Comparison of ENCODE assay signal across 28 cellular contexts in the genomic region with DNA sequence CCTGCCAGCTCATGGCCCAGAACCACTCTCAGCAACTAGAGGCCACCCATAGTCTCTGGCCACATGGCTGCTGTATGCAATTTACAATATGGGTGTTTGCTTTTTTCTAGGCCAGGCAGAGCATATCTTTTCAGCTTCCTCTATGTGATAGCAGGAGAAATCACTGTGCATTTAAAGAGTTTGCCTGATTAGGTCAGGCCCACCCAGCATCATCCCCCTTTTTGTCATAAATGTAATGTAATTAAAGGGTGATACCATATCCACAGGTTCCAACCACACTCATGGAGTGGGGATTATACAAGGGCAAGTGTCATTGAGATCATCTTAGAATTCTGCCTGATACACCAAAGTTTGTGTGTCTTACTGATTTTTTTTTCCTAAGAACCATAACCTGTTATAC.
"Had no signal": no experiment of that assay in that cellular context is flagged by ENCODE, and none has a peak within 500 bp of the region (broad histone marks: within the 10 kb centered on the region; RNA-seq: fewer than 3 reads in every experiment).

No MANE protein-coding gene starts in this region.

- DNase-seq: stimulated activated CD4-positive, alpha-beta T cell treated with anti-CD3 and anti-CD28 coated beads, Interleukin-2, amount 100 ng/mL, for 48 hours; stimulated activated CD4-positive, alpha-beta T cell treated with anti-CD3 and anti-CD28 coated beads, Interleukin-4, amount 100 ng/mL, for 1 hour; stimulated activated CD4-positive, alpha-beta T cell treated with anti-CD3 and anti-CD28 coated beads, Interleukin-4, amount 100 ng/mL, for 24 hours; stimulated activated CD8-positive, alpha-beta memory T cell treated with anti-CD3 and anti-CD28 coated beads, Interleukin-4, amount 100 ng/mL, for 48 hours; stimulated activated naive B cell treated with anti-CD40 and anti-IgM and Interleukin-4, amounts not matched to agents 10 μg/mL and 1 μg/mL and 100 μg/mL, for 72 hours; stimulated activated naive CD4-positive, alpha-beta T cell; stimulated activated naive CD4-positive, alpha-beta T cell treated with Interleukin-2 at 50 U/mL for 16 hours; stimulated activated naive CD8-positive, alpha-beta T cell treated with anti-CD3 and anti-CD28 coated beads, Interleukin-15, amount 100 ng/mL, for 72 hours; stimulated activated naive CD8-positive, alpha-beta T cell treated with anti-CD3 and anti-CD28 coated beads, Interleukin-15, Interleukin-2, amounts not matched to agents 100 U/mL and 50 U/mL, for 24 hours; stomach; substantia nigra; testis; thyroid gland; tibial artery; transverse colon; trophoblast cell; upper lobe of left lung; upper lobe of right lung; uterus had no signal

- H3K9me3 ChIP-seq: stomach, suprapubic skin, testis, thoracic aorta, thyroid gland, tibial artery, tibial nerve, transverse colon, upper lobe of left lung, upper lobe of right lung, uterus, vagina had no signal

- H3K27me3 ChIP-seq: stomach, suprapubic skin, testis, thyroid gland, tibial artery, tibial nerve, transverse colon, upper lobe of left lung, upper lobe of right lung, uterus, vagina had no signal

- H3K36me3 ChIP-seq: stomach, suprapubic skin, thoracic aorta, thyroid gland, tibial artery, tibial nerve, transverse colon, upper lobe of left lung, upper lobe of right lung, uterus, vagina had no signal

- H3K4me3 ChIP-seq: stomach, suprapubic skin, testis, thoracic aorta, thyroid gland, tibial artery, tibial nerve, transverse colon, upper lobe of left lung, upper lobe of right lung, uterus, vagina had no signal

- H3K4me3 Mint-ChIP-seq: stimulated activated effector memory CD8-positive, alpha-beta T cell treated with anti-CD3 and anti-CD28 coated beads, Interleukin-12 subunit alpha, Interleukin-12 subunit beta, amount 100 ng/mL, for 72 hours; stimulated activated memory B cell treated with anti-CD40 and anti-IgM and Interleukin-4, amounts not matched to agents 10 μg/mL and 1 μg/mL and 100 μg/mL, for 72 hours; stimulated activated naive B cell treated with anti-CD40 and anti-IgM and Interleukin-4, amounts not matched to agents 10 μg/mL and 1 μg/mL and 100 μg/mL, for 72 hours; stimulated activated naive CD8-positive, alpha-beta T cell treated with anti-CD3 and anti-CD28 coated beads, Interleukin-15, amount 100 ng/mL, for 72 hours; stimulated activated naive CD8-positive, alpha-beta T cell treated with anti-CD3 and anti-CD28 coated beads, Interleukin-15, Interleukin-2, amounts not matched to agents 100 ng/mL and 50 ng/mL, for 24 hours; type B pancreatic cell had no signal

- H3K9me3 Mint-ChIP-seq: stimulated activated effector memory CD8-positive, alpha-beta T cell treated with anti-CD3 and anti-CD28 coated beads, Interleukin-12 subunit alpha, Interleukin-12 subunit beta, amount 100 ng/mL, for 72 hours; stimulated activated memory B cell treated with anti-CD40 and anti-IgM and Interleukin-4, amounts not matched to agents 10 μg/mL and 1 μg/mL and 100 μg/mL, for 72 hours; stimulated activated naive CD8-positive, alpha-beta T cell treated with anti-CD3 and anti-CD28 coated beads, Interleukin-15, amount 100 ng/mL, for 72 hours; stimulated activated naive CD8-positive, alpha-beta T cell treated with anti-CD3 and anti-CD28 coated beads, Interleukin-15, Interleukin-2, amounts not matched to agents 100 ng/mL and 50 ng/mL, for 24 hours; type B pancreatic cell had no signal

- H3K27ac ChIP-seq: stomach, suprapubic skin, testis, thoracic aorta, thyroid gland, tibial artery, tibial nerve, transverse colon, upper lobe of left lung, upper lobe of right lung, uterus, vagina had no signal

- H3K4me1 ChIP-seq: stomach, suprapubic skin, testis, thyroid gland, tibial artery, tibial nerve, transverse colon, upper lobe of left lung, upper lobe of right lung, uterus, vagina had no signal

- H3K27me3 Mint-ChIP-seq: stimulated activated memory B cell treated with anti-CD40 and anti-IgM and Interleukin-4, amounts not matched to agents 10 μg/mL and 1 μg/mL and 100 μg/mL, for 72 hours; stimulated activated naive CD8-positive, alpha-beta T cell treated with anti-CD3 and anti-CD28 coated beads, Interleukin-15, amount 100 ng/mL, for 72 hours; type B pancreatic cell had no signal

- H3K27ac Mint-ChIP-seq: stimulated activated effector memory CD8-positive, alpha-beta T cell treated with anti-CD3 and anti-CD28 coated beads, Interleukin-12 subunit alpha, Interleukin-12 subunit beta, amount 100 ng/mL, for 72 hours; stimulated activated memory B cell treated with anti-CD40 and anti-IgM and Interleukin-4, amounts not matched to agents 10 μg/mL and 1 μg/mL and 100 μg/mL, for 72 hours; stimulated activated naive B cell treated with anti-CD40 and anti-IgM and Interleukin-4, amounts not matched to agents 10 μg/mL and 1 μg/mL and 100 μg/mL, for 72 hours; stimulated activated naive CD8-positive, alpha-beta T cell treated with anti-CD3 and anti-CD28 coated beads, Interleukin-15, amount 100 ng/mL, for 72 hours; stimulated activated naive CD8-positive, alpha-beta T cell treated with anti-CD3 and anti-CD28 coated beads, Interleukin-15, Interleukin-2, amounts not matched to agents 100 ng/mL and 50 ng/mL, for 24 hours; type B pancreatic cell had no signal

- H3K4me1 Mint-ChIP-seq: stimulated activated effector memory CD8-positive, alpha-beta T cell treated with anti-CD3 and anti-CD28 coated beads, Interleukin-12 subunit alpha, Interleukin-12 subunit beta, amount 100 ng/mL, for 72 hours; stimulated activated memory B cell treated with anti-CD40 and anti-IgM and Interleukin-4, amounts not matched to agents 10 μg/mL and 1 μg/mL and 100 μg/mL, for 72 hours; stimulated activated naive B cell treated with anti-CD40 and anti-IgM and Interleukin-4, amounts not matched to agents 10 μg/mL and 1 μg/mL and 100 μg/mL, for 72 hours; stimulated activated naive CD8-positive, alpha-beta T cell treated with anti-CD3 and anti-CD28 coated beads, Interleukin-15, amount 100 ng/mL, for 72 hours had no signal

- H3K36me3 Mint-ChIP-seq: stimulated activated effector memory CD8-positive, alpha-beta T cell treated with anti-CD3 and anti-CD28 coated beads, Interleukin-12 subunit alpha, Interleukin-12 subunit beta, amount 100 ng/mL, for 72 hours; stimulated activated memory B cell treated with anti-CD40 and anti-IgM and Interleukin-4, amounts not matched to agents 10 μg/mL and 1 μg/mL and 100 μg/mL, for 72 hours; stimulated activated naive B cell treated with anti-CD40 and anti-IgM and Interleukin-4, amounts not matched to agents 10 μg/mL and 1 μg/mL and 100 μg/mL, for 72 hours; type B pancreatic cell had no signal

- ATAC-seq: stimulated activated effector memory CD8-positive, alpha-beta T cell treated with anti-CD3 and anti-CD28 coated beads, Interleukin-12 subunit alpha, Interleukin-12 subunit beta, amount 100 ng/mL, for 72 hours; stimulated activated memory B cell treated with anti-CD40 and anti-IgM and Interleukin-4, amounts not matched to agents 10 μg/mL and 1 μg/mL and 100 μg/mL, for 72 hours; stimulated activated naive B cell treated with anti-CD40 and anti-IgM and Interleukin-4, amounts not matched to agents 10 μg/mL and 1 μg/mL and 100 μg/mL, for 72 hours; stimulated activated naive CD8-positive, alpha-beta T cell treated with anti-CD3 and anti-CD28 coated beads, Interleukin-15, amount 100 ng/mL, for 72 hours; stimulated activated naive CD8-positive, alpha-beta T cell treated with anti-CD3 and anti-CD28 coated beads, Interleukin-15, Interleukin-2, amounts not matched to agents 100 U/mL and 50 U/mL, for 24 hours; upper lobe of right lung had no signal

- FAIRE-seq: urothelium cell line had no signal
